Comparison of ENCODE assay signal across 8 cellular contexts in the genomic region with DNA sequence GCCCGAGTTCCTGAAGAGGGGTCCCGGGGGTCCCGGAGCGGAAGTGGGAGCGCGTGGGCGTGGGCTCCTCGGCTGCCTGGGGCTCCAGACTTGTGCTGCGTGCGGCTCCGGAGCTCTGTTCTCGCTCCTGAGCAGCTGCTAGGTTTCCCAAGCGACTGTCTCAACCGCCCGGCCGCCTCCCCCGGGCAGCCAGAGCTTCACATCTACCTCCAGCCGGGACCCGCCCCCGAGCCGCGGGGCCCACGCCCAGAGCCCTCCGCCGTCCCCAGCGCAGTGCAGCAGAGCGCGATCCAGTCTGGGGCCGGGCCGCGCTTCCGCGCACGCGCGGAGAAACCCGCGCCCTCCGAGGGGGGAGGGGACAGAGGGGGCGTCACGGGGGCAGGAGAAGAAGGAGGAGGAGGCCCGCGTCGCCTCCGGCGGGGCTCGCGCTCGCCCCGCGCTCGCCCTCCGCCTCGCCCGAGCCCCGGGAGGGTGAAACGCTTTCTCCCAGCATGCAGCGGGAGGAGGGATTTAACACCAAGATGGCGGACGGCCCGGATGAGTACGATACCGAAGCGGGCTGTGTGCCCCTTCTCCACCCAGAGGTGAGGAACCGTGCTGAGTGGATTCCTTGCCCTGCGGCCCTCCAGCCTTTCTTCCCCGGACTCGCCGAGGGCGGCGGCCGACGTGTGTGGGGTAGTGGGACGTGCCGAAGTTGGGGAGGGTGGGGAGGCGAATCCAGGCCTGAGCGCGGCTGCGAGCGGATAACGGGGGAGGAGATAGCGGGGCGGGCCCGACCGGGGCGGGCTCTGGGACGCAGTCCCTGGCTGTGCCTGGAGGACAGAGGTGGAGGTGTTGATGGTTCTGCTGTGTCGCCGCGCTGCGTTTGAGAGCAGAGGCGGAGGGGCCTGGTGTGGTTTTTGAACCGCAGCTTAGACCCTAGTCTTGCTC. TPM values are rescaled to one million over a fixed set of nuclear protein-coding genes. Genes with fewer than 3 reads are reported as not detected.
DNase-seq lines count a peak whose midpoint lies in the region; ATAC-seq, FAIRE-seq and TF ChIP-seq lines count a peak whose summit lies in the region.

A gene with protein sequence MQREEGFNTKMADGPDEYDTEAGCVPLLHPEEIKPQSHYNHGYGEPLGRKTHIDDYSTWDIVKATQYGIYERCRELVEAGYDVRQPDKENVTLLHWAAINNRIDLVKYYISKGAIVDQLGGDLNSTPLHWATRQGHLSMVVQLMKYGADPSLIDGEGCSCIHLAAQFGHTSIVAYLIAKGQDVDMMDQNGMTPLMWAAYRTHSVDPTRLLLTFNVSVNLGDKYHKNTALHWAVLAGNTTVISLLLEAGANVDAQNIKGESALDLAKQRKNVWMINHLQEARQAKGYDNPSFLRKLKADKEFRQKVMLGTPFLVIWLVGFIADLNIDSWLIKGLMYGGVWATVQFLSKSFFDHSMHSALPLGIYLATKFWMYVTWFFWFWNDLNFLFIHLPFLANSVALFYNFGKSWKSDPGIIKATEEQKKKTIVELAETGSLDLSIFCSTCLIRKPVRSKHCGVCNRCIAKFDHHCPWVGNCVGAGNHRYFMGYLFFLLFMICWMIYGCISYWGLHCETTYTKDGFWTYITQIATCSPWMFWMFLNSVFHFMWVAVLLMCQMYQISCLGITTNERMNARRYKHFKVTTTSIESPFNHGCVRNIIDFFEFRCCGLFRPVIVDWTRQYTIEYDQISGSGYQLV (plus strand): TSS at position 370 of the 930 bp plus-strand sequence. CDS start 122 bp downstream, at position 492.

- TF ChIP-seq CTCF in astrocyte (IDR thresholded peaks at IDR 0.05; ENCODE audit: insufficient read depth, low read depth, low read length) (no peak), vagina (IDR thresholded peaks at IDR 0.05) (no peak)

- peak within 1 kb of the TSS; percentile 99 for H2AFZ ChIP-seq in astrocyte (ENCODE audit: low read depth, low read length)

- H3K79me2 ChIP-seq in astrocyte (ENCODE audit: insufficient read depth, low read length) = peaks cover 50% of the 10 kb centered on the region

- H3K4me3 Mint-ChIP-seq in astrocyte (ENCODE audit: unreplicated experiment) = peak within 1 kb of the TSS; percentile 99

- peak within 1 kb of the TSS; percentile 97 for H3K27ac Mint-ChIP-seq in astrocyte (ENCODE audit: unreplicated experiment)

- peaks cover 41% of the 10 kb centered on the region for H4K20me1 ChIP-seq in astrocyte (ENCODE audit: insufficient read depth, low read length)

- H3K27me3 ChIP-seq in astrocyte (ENCODE audit: insufficient read depth, low read length) (no peaks in the 10 kb centered on the region), rectal smooth muscle tissue (ENCODE audit: control insufficient read depth, insufficient read depth, low read length) (no peaks in the 10 kb centered on the region), vagina (no peaks in the 10 kb centered on the region)

- no peaks in the 10 kb centered on the region for H3K9me3 Mint-ChIP-seq in astrocyte (ENCODE audit: unreplicated experiment)

- H3K9ac ChIP-seq in astrocyte (ENCODE audit: low read length) (peak within 1 kb of the TSS; percentile 100), rectal smooth muscle tissue (ENCODE audit: low read length) (peak within 1 kb of the TSS; percentile 87)

- peak within 1 kb of the TSS; percentile 94 for H3K4me2 ChIP-seq in astrocyte (ENCODE audit: low read length)

- H3K36me3 Mint-ChIP-seq in astrocyte (ENCODE audit: low read depth, unreplicated experiment) = no peaks in the 10 kb centered on the region

- H3K27ac ChIP-seq in astrocyte (ENCODE audit: low read depth, low read length) (peak within 1 kb of the TSS; percentile 99), rectal smooth muscle tissue (ENCODE audit: low read depth, low read length) (peak within 1 kb of the TSS; percentile 100), vagina (peak within 1 kb of the TSS; percentile 98)

- DNase-seq in NCI-H2029 treated with DMSO at 0.1 percent for 48 hours (lab: John Stamatoyannopoulos, UW) (peak; percentile 67), T-helper 22 cell (ENCODE audit: low read depth) (peak; percentile 87), astrocyte (ENCODE audit: low read depth) (peak; percentile 83), hepatic stellate cell (ENCODE audit: low spot score) (peak; percentile 89), vagina (ENCODE audit: extremely low spot score in 2 of 2) (peak in 1 of 2 donors; percentile 96)

- no peaks in the 10 kb centered on the region for H3K27me3 Mint-ChIP-seq in astrocyte (ENCODE audit: low read depth, unreplicated experiment)

- H3K9me3 ChIP-seq in astrocyte (ENCODE audit: insufficient read depth, low read depth, low read length) (no peaks in the 10 kb centered on the region), vagina (no peaks in the 10 kb centered on the region)

- peak in 1 of 2 donors; percentile 70 for TF ChIP-seq POLR2A in vagina (IDR thresholded peaks at IDR 0.05)

- H3K4me1 ChIP-seq in astrocyte (ENCODE audit: insufficient read depth, low read length) = peaks cover 4% of the 10 kb centered on the region
- peaks cover 5% of the 10 kb centered on the region for H3K4me1 ChIP-seq in rectal smooth muscle tissue (ENCODE audit: control insufficient read depth, insufficient read depth, low read length)
- peaks cover 54% of the 10 kb centered on the region for H3K4me1 ChIP-seq in vagina

- intact Hi-C loops in vagina (cut with DNase I) = no loop called here

- H3K36me3 ChIP-seq in astrocyte (ENCODE audit: insufficient read depth, low read length) = no peaks in the 10 kb centered on the region
- H3K36me3 ChIP-seq in rectal smooth muscle tissue (ENCODE audit: control insufficient read depth, insufficient read depth, low read length) = no peaks in the 10 kb centered on the region
- no peaks in the 10 kb centered on the region for H3K36me3 ChIP-seq in vagina

- FAIRE-seq in astrocyte (lab: Jason Lieb, UNC) = no peak

- H3K4me3 ChIP-seq in astrocyte (ENCODE audit: insufficient read depth, low read depth, low read length) = peak within 1 kb of the TSS; percentile 95
- peak within 1 kb of the TSS; percentile 99 for H3K4me3 ChIP-seq in rectal smooth muscle tissue (ENCODE audit: low read length)
- H3K4me3 ChIP-seq in vagina = peak within 1 kb of the TSS; percentile 63 to 96

- peaks cover 37% of the 10 kb centered on the region for H3K4me1 Mint-ChIP-seq in astrocyte (ENCODE audit: low read depth, unreplicated experiment)

- peak; percentile 78 for ATAC-seq in GM18508 (IDR thresholded peaks at IDR 0.05; ENCODE audit: insufficient read depth, unreplicated experiment)
- ATAC-seq in HG03025 (IDR thresholded peaks at IDR 0.05; ENCODE audit: low FRiP score, unreplicated experiment) = peak; percentile 94

RNA-seq across cellular contexts. Expression of the gene that starts here (rescaled TPM):
- total RNA-seq in astrocyte (61.7 and 77.5 TPM in 2 replicates), vagina (59.9 TPM)
